In genomic region chr9:95552241-95552640, GRCh38 we compare ENCODE assay signal across 18 cellular contexts.
"Had no signal": no experiment of that assay in that cellular context is flagged by ENCODE, and none has a peak within 500 bp of the region (broad histone marks: within the 10 kb centered on the region; RNA-seq: fewer than 3 reads in every experiment).

No MANE protein-coding gene starts in this region.

- H3K9me3 ChIP-seq: left ventricle myocardium inferior, neutrophil, suprapubic skin had no signal

- H3K27ac Mint-ChIP-seq: activated B cell treated with CpG ODN at 0.5 μM for 24 hours; activated CD4-positive, alpha-beta memory T cell treated with anti-CD3 and anti-CD28 coated beads for 36 hours; activated naive CD8-positive, alpha-beta T cell treated with anti-CD3 and anti-CD28 coated beads for 36 hours; activated T-helper 1 cell treated with anti-CD3 and anti-CD28 coated beads, Interleukin-12 subunit alpha, Interleukin-12 subunit beta, Interleukin-2, Interleukin-4 antibody, amounts not matched to agents 30 ng/mL and 10 ng/mL and 1 ng/mL, durations not matched to agents 14 hours and 24 hours and 36 hours; effector memory CD8-positive, alpha-beta T cell; type B pancreatic cell had no signal

- H3K36me3 Mint-ChIP-seq: activated CD4-positive, alpha-beta memory T cell treated with anti-CD3 and anti-CD28 coated beads for 36 hours; type B pancreatic cell had no signal

- DNase-seq: activated B cell treated with CpG ODN at 0.5 μM for 24 hours; activated CD4-positive, alpha-beta memory T cell treated with anti-CD3 and anti-CD28 coated beads for 36 hours; activated CD4-positive, alpha-beta T cell treated with anti-CD3 and anti-CD28 coated beads for 4 hours; activated gamma-delta T cell treated with Interleukin-2 at 50 U/mL for 16 hours; activated naive CD8-positive, alpha-beta T cell treated with anti-CD3 and anti-CD28 coated beads for 36 hours; activated T-cell treated with anti-CD3 and anti-CD28 coated beads for 4 hours; amniotic stem cell; dermis blood vessel endothelial cell; effector memory CD8-positive, alpha-beta T cell; left ventricle myocardium inferior; stimulated activated CD4-positive, alpha-beta T cell treated with anti-CD3 and anti-CD28 coated beads, Interleukin-4, amount 100 ng/mL, for 1 hour; stimulated activated naive CD8-positive, alpha-beta T cell treated with anti-CD3 and anti-CD28 coated beads, Interleukin-15, amount 100 ng/mL, for 72 hours had no signal

- ATAC-seq: effector memory CD8-positive, alpha-beta T cell had no signal

- FAIRE-seq: TTC549 had no signal

- H3K79me2 ChIP-seq: parathyroid adenoma had no signal

- H3K4me3 Mint-ChIP-seq: activated B cell treated with CpG ODN at 0.5 μM for 24 hours; activated CD4-positive, alpha-beta memory T cell treated with anti-CD3 and anti-CD28 coated beads for 36 hours; activated T-helper 1 cell treated with anti-CD3 and anti-CD28 coated beads, Interleukin-12 subunit alpha, Interleukin-12 subunit beta, Interleukin-2, Interleukin-4 antibody, amounts not matched to agents 30 ng/mL and 10 ng/mL and 1 ng/mL, durations not matched to agents 14 hours and 24 hours and 36 hours; effector memory CD8-positive, alpha-beta T cell had no signal

- H3K36me3 ChIP-seq: left ventricle myocardium inferior, neutrophil, suprapubic skin had no signal

- H3K27ac ChIP-seq: left ventricle myocardium inferior, neutrophil, parathyroid adenoma, suprapubic skin had no signal

- H3K4me1 ChIP-seq: parathyroid adenoma, suprapubic skin had no signal

- H3K4me1 Mint-ChIP-seq: activated B cell treated with CpG ODN at 0.5 μM for 24 hours had no signal

- H3K9me3 Mint-ChIP-seq: activated B cell treated with CpG ODN at 0.5 μM for 24 hours; activated CD4-positive, alpha-beta memory T cell treated with anti-CD3 and anti-CD28 coated beads for 36 hours; activated naive CD8-positive, alpha-beta T cell treated with anti-CD3 and anti-CD28 coated beads for 36 hours; activated T-helper 1 cell treated with anti-CD3 and anti-CD28 coated beads, Interleukin-12 subunit alpha, Interleukin-12 subunit beta, Interleukin-2, Interleukin-4 antibody, amounts not matched to agents 30 ng/mL and 10 ng/mL and 1 ng/mL, durations not matched to agents 14 hours and 24 hours and 36 hours; effector memory CD8-positive, alpha-beta T cell had no signal

- H2AFZ ChIP-seq: parathyroid adenoma had no signal

- H3K9ac ChIP-seq: parathyroid adenoma had no signal
